In genomic region chr3:12810963-12811362, GRCh38 we compare ENCODE assay signal across 3 cellular contexts.
A peak's percentile ranks its signal among the peaks of the same experiment; 100 is the strongest.
TF ChIP-seq lines count a peak whose summit lies in the region.

No MANE protein-coding gene starts in this region.

TF ChIP-seq in HEK293, 187 proteins besides CTCF, POLR2A, EP300 and RAD21:
- TF ChIP-seq, protein P1, sequence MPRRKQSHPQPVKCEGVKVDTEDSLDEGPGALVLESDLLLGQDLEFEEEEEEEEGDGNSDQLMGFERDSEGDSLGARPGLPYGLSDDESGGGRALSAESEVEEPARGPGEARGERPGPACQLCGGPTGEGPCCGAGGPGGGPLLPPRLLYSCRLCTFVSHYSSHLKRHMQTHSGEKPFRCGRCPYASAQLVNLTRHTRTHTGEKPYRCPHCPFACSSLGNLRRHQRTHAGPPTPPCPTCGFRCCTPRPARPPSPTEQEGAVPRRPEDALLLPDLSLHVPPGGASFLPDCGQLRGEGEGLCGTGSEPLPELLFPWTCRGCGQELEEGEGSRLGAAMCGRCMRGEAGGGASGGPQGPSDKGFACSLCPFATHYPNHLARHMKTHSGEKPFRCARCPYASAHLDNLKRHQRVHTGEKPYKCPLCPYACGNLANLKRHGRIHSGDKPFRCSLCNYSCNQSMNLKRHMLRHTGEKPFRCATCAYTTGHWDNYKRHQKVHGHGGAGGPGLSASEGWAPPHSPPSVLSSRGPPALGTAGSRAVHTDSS (tag by site-specific recombination; IDR thresholded peaks at IDR 0.05) = no peak
- TF ChIP-seq GLIS1 (tag by site-specific recombination; IDR thresholded peaks at IDR 0.05) (peak; percentile 90), GLIS2 (tag by site-specific recombination; IDR thresholded peaks at IDR 0.05) (peak; percentile 60), ZNF341 (tag by site-specific recombination; IDR thresholded peaks at IDR 0.05; ENCODE audit: low read depth) (no peak), ZIC2 (tag by site-specific recombination; IDR thresholded peaks at IDR 0.05) (peak; percentile 48)
TF ChIP-seq in HEK293: peak in this region for 3.

TF ChIP-seq in K562, 482 proteins besides CTCF, POLR2A, EP300 and RAD21:
- TF ChIP-seq NELFE (IDR thresholded peaks at IDR 0.05; ENCODE audit: insufficient read depth, insufficient read length) = no peak
- no peak for TF ChIP-seq ZBTB11 (CRISPR knock-in tag; IDR thresholded peaks at IDR 0.05)
- no peak for TF ChIP-seq FOXA3 (CRISPR knock-in tag; conservative IDR thresholded peaks at IDR 0.05 in 1 of 2, IDR thresholded peaks at IDR 0.05 in 1 of 2)
- no peak for TF ChIP-seq ZNF316 (IDR thresholded peaks at IDR 0.05)
- TF ChIP-seq NCOR1 (IDR thresholded peaks at IDR 0.05) = no peak
- TF ChIP-seq SRSF9 (IDR thresholded peaks at IDR 0.05; ENCODE audit: borderline replicate concordance, low read depth, low read length) = no peak
- TF ChIP-seq SRSF7 (optimal IDR thresholded peaks at IDR 0.05; ENCODE audit: low read depth, low read length) = no peak
- TF ChIP-seq MAFF (IDR thresholded peaks at IDR 0.05; ENCODE audit: low read length) = no peak
- TF ChIP-seq BRF1 (IDR thresholded peaks at IDR 0.05; ENCODE audit: borderline replicate concordance, extremely low read depth, insufficient read length) = no peak
- TF ChIP-seq, protein P2, sequence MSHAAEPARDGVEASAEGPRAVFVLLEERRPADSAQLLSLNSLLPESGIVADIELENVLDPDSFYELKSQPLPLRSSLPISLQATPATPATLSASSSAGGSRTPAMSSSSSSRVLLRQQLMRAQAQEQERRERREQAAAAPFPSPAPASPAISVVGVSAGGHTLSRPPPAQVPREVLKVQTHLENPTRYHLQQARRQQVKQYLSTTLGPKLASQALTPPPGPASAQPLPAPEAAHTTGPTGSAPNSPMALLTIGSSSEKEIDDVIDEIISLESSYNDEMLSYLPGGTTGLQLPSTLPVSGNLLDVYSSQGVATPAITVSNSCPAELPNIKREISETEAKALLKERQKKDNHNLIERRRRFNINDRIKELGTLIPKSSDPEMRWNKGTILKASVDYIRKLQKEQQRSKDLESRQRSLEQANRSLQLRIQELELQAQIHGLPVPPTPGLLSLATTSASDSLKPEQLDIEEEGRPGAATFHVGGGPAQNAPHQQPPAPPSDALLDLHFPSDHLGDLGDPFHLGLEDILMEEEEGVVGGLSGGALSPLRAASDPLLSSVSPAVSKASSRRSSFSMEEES (CRISPR knock-in tag; IDR thresholded peaks at IDR 0.05) = no peak
- TF ChIP-seq, protein P3, sequence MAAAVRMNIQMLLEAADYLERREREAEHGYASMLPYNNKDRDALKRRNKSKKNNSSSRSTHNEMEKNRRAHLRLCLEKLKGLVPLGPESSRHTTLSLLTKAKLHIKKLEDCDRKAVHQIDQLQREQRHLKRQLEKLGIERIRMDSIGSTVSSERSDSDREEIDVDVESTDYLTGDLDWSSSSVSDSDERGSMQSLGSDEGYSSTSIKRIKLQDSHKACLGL (CRISPR knock-in tag; IDR thresholded peaks at IDR 0.05; ENCODE audit: borderline replicate concordance, poor library complexity, severe bottlenecking) = no peak
- TF ChIP-seq ZNF740 (CRISPR knock-in tag; IDR thresholded peaks at IDR 0.05) = peak; percentile 86
- peak in 1 of 2 experiments; percentile 64; a peak in 1 of 4 replicates for TF ChIP-seq ZNF740 (tag; IDR thresholded peaks at IDR 0.05)
- no peak for TF ChIP-seq KDM1A (IDR thresholded peaks at IDR 0.05)
- TF ChIP-seq TFAP4 (CRISPR knock-in tag; IDR thresholded peaks at IDR 0.05; ENCODE audit: borderline replicate concordance) = peak; percentile 52; the same call in 1 of the 2 replicates
TF ChIP-seq in K562: peak in this region for 2.

TF ChIP-seq in neural cell, 6 proteins besides CTCF, POLR2A, EP300 and RAD21:
- TF ChIP-seq, protein P4, sequence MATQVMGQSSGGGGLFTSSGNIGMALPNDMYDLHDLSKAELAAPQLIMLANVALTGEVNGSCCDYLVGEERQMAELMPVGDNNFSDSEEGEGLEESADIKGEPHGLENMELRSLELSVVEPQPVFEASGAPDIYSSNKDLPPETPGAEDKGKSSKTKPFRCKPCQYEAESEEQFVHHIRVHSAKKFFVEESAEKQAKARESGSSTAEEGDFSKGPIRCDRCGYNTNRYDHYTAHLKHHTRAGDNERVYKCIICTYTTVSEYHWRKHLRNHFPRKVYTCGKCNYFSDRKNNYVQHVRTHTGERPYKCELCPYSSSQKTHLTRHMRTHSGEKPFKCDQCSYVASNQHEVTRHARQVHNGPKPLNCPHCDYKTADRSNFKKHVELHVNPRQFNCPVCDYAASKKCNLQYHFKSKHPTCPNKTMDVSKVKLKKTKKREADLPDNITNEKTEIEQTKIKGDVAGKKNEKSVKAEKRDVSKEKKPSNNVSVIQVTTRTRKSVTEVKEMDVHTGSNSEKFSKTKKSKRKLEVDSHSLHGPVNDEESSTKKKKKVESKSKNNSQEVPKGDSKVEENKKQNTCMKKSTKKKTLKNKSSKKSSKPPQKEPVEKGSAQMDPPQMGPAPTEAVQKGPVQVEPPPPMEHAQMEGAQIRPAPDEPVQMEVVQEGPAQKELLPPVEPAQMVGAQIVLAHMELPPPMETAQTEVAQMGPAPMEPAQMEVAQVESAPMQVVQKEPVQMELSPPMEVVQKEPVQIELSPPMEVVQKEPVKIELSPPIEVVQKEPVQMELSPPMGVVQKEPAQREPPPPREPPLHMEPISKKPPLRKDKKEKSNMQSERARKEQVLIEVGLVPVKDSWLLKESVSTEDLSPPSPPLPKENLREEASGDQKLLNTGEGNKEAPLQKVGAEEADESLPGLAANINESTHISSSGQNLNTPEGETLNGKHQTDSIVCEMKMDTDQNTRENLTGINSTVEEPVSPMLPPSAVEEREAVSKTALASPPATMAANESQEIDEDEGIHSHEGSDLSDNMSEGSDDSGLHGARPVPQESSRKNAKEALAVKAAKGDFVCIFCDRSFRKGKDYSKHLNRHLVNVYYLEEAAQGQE (IDR thresholded peaks at IDR 0.05; ENCODE audit: borderline replicate concordance) = no peak
- TF ChIP-seq MXI1 (conservative IDR thresholded peaks at IDR 0.05; ENCODE audit: poor library complexity, severe bottlenecking) = no peak
- no peak for TF ChIP-seq POLR2AphosphoS5 (IDR thresholded peaks at IDR 0.05)
- no peak for TF ChIP-seq SMC3 (conservative IDR thresholded peaks at IDR 0.05; ENCODE audit: poor library complexity)
- no peak for TF ChIP-seq TAF1 (IDR thresholded peaks at IDR 0.05; ENCODE audit: low read depth)
- TF ChIP-seq EZH2 (IDR thresholded peaks at IDR 0.05; ENCODE audit: borderline replicate concordance, insufficient read depth, low read length, poor library complexity, severe bottlenecking) = no peak
TF ChIP-seq in neural cell: peak in this region for 0.
